ENCODE assay signal across 33 cellular contexts in genomic region chr5:109903061-109903460, GRCh38.
"Had no signal": no experiment of that assay in that cellular context is flagged by ENCODE, and none has a peak within 500 bp of the region (broad histone marks: within the 10 kb centered on the region; RNA-seq: fewer than 3 reads in every experiment).

No MANE protein-coding gene starts in this region.

- H3K36me3 Mint-ChIP-seq: activated naive CD8-positive, alpha-beta T cell treated with anti-CD3 and anti-CD28 coated beads for 36 hours; brain had no signal

- H3K27ac Mint-ChIP-seq: activated B cell treated with CpG ODN at 0.5 μM for 24 hours; activated CD8-positive, alpha-beta T cell treated with anti-CD3 and anti-CD28 coated beads for 36 hours; activated naive CD4-positive, alpha-beta T cell treated with anti-CD3 and anti-CD28 coated beads for 36 hours; activated naive CD4-positive, alpha-beta T cell treated with anti-CD3 and anti-CD28 coated beads, Interleukin-2, amount 50 U/mL, for 24 hours; activated naive CD8-positive, alpha-beta T cell treated with anti-CD3 and anti-CD28 coated beads for 36 hours; activated naive CD8-positive, alpha-beta T cell treated with anti-CD3 and anti-CD28 coated beads, Interleukin-2, amount 50 U/mL, for 24 hours; activated T-helper 1 cell treated with anti-CD3 and anti-CD28 coated beads, Interleukin-12 subunit alpha, Interleukin-12 subunit beta, Interleukin-2, Interleukin-4 antibody, amounts not matched to agents 30 ng/mL and 10 ng/mL and 1 ng/mL, durations not matched to agents 14 hours and 24 hours and 36 hours; activated T-helper 2 cell treated with anti-CD3 and anti-CD28 coated beads, Interferon-gamma antibody, Interleukin-2, Interleukin-4, amounts not matched to agents 10 μg/mL and 5 μg/mL and 100 μg/mL, durations not matched to agents 14 hours and 24 hours and 36 hours; brain; effector memory CD8-positive, alpha-beta T cell; T-helper 17 cell; T-helper 2 cell treated with Interferon-gamma antibody and Interleukin-4, amounts not matched to agents 5 μg/mL and 100 μg/mL, for 36 hours had no signal

- H3K4me1 Mint-ChIP-seq: activated B cell treated with CpG ODN at 0.5 μM for 24 hours had no signal

- DNase-seq: activated B cell treated with CpG ODN at 0.5 μM for 24 hours; activated CD4-positive, alpha-beta T cell treated with anti-CD3 and anti-CD28 coated beads for 48 hours; activated CD4-positive, alpha-beta T cell treated with anti-CD3 and anti-CD28 coated beads, Interleukin-2, amount 50 U/mL, for 1 hour; activated CD4-positive, alpha-beta T cell treated with anti-CD3 and anti-CD28 coated beads, Interleukin-2, amount 50 U/mL, for 48 hours; activated CD8-positive, alpha-beta memory T cell treated with anti-CD3 and anti-CD28 coated beads for 24 hours; activated CD8-positive, alpha-beta T cell treated with anti-CD3 and anti-CD28 coated beads for 36 hours; activated effector memory CD4-positive, alpha-beta T cell treated with anti-CD3 and anti-CD28 coated beads, Interleukin-2, amount 50 U/mL, for 16 hours; activated naive CD4-positive, alpha-beta T cell treated with anti-CD3 and anti-CD28 coated beads for 36 hours; activated naive CD8-positive, alpha-beta T cell treated with anti-CD3 and anti-CD28 coated beads for 36 hours; activated naive CD8-positive, alpha-beta T cell treated with anti-CD3 and anti-CD28 coated beads, Interleukin-2, amount 50 U/mL, for 24 hours; activated T-cell treated with anti-CD3 and anti-CD28 coated beads, Interleukin-2, amount 50 U/mL, for 1 hour; activated T-cell treated with anti-CD3 and anti-CD28 coated beads, Interleukin-2, amount 50 U/mL, for 48 hours; adrenal gland; amygdala; aorta; central memory CD4-positive, alpha-beta T cell; cerebellar nuclear complex; colonic mucosa; effector memory CD8-positive, alpha-beta T cell; erythroblast; esophagus squamous epithelium; foreskin melanocyte; T-helper 1 cell; T-helper 17 cell; T1000; WERI-Rb-1 had no signal

- ATAC-seq: activated CD4-positive, CD25-positive, alpha-beta regulatory T cell treated with anti-CD3 and anti-CD28 coated beads, Interleukin-2, amount 50 U/mL, for 24 hours; activated CD8-positive, alpha-beta T cell treated with anti-CD3 and anti-CD28 coated beads for 36 hours; activated naive CD8-positive, alpha-beta T cell treated with anti-CD3 and anti-CD28 coated beads, Interleukin-2, amount 50 U/mL, for 24 hours; effector memory CD8-positive, alpha-beta T cell; gastroesophageal sphincter; T-helper 17 cell had no signal

- H3K27me3 Mint-ChIP-seq: activated CD8-positive, alpha-beta T cell treated with anti-CD3 and anti-CD28 coated beads for 36 hours; activated naive CD4-positive, alpha-beta T cell treated with anti-CD3 and anti-CD28 coated beads, Interleukin-2, amount 50 U/mL, for 24 hours; activated naive CD8-positive, alpha-beta T cell treated with anti-CD3 and anti-CD28 coated beads for 36 hours; activated naive CD8-positive, alpha-beta T cell treated with anti-CD3 and anti-CD28 coated beads, Interleukin-2, amount 50 U/mL, for 24 hours had no signal

- H3K4me3 Mint-ChIP-seq: activated B cell treated with CpG ODN at 0.5 μM for 24 hours; activated CD8-positive, alpha-beta T cell treated with anti-CD3 and anti-CD28 coated beads for 36 hours; activated naive CD4-positive, alpha-beta T cell treated with anti-CD3 and anti-CD28 coated beads for 36 hours; activated naive CD4-positive, alpha-beta T cell treated with anti-CD3 and anti-CD28 coated beads, Interleukin-2, amount 50 U/mL, for 24 hours; activated naive CD8-positive, alpha-beta T cell treated with anti-CD3 and anti-CD28 coated beads for 36 hours; activated naive CD8-positive, alpha-beta T cell treated with anti-CD3 and anti-CD28 coated beads, Interleukin-2, amount 50 U/mL, for 24 hours; activated T-helper 1 cell treated with anti-CD3 and anti-CD28 coated beads, Interleukin-12 subunit alpha, Interleukin-12 subunit beta, Interleukin-2, Interleukin-4 antibody, amounts not matched to agents 30 ng/mL and 10 ng/mL and 1 ng/mL, durations not matched to agents 14 hours and 24 hours and 36 hours; brain; effector memory CD8-positive, alpha-beta T cell; T-helper 17 cell; T-helper 2 cell treated with Interferon-gamma antibody and Interleukin-4, amounts not matched to agents 5 μg/mL and 100 μg/mL, for 36 hours had no signal

- H3K9me3 Mint-ChIP-seq: activated B cell treated with CpG ODN at 0.5 μM for 24 hours; activated CD8-positive, alpha-beta T cell treated with anti-CD3 and anti-CD28 coated beads for 36 hours; activated naive CD4-positive, alpha-beta T cell treated with anti-CD3 and anti-CD28 coated beads for 36 hours; activated naive CD4-positive, alpha-beta T cell treated with anti-CD3 and anti-CD28 coated beads, Interleukin-2, amount 50 U/mL, for 24 hours; activated naive CD8-positive, alpha-beta T cell treated with anti-CD3 and anti-CD28 coated beads for 36 hours; activated naive CD8-positive, alpha-beta T cell treated with anti-CD3 and anti-CD28 coated beads, Interleukin-2, amount 50 U/mL, for 24 hours; activated T-helper 1 cell treated with anti-CD3 and anti-CD28 coated beads, Interleukin-12 subunit alpha, Interleukin-12 subunit beta, Interleukin-2, Interleukin-4 antibody, amounts not matched to agents 30 ng/mL and 10 ng/mL and 1 ng/mL, durations not matched to agents 14 hours and 24 hours and 36 hours; activated T-helper 2 cell treated with anti-CD3 and anti-CD28 coated beads, Interferon-gamma antibody, Interleukin-2, Interleukin-4, amounts not matched to agents 10 μg/mL and 5 μg/mL and 100 μg/mL, durations not matched to agents 14 hours and 24 hours and 36 hours; brain; effector memory CD8-positive, alpha-beta T cell; T-helper 2 cell treated with Interferon-gamma antibody and Interleukin-4, amounts not matched to agents 5 μg/mL and 100 μg/mL, for 36 hours had no signal
